ENCODE assay signal across 8 cellular contexts in genomic region chr4:44725861-44726820, GRCh38. TPM values are rescaled to one million over a fixed set of nuclear protein-coding genes. Genes with fewer than 3 reads are reported as not detected.
DNase-seq lines count a peak whose midpoint lies in the region; ATAC-seq and TF ChIP-seq lines count a peak whose summit lies in the region.

TSS of gene GNPDA2 (minus strand) at chr4:44726556. CDS start at chr4:44722207, 4,349 bp downstream.

- ATAC-seq in GM19395 (IDR thresholded peaks at IDR 0.05; ENCODE audit: unreplicated experiment) (peak; percentile 90), HG03565 (IDR thresholded peaks at IDR 0.05; ENCODE audit: unreplicated experiment) (peak; percentile 89), lower lobe of right lung (peak; percentile 97 to 99)
- peak; percentile 92 for ATAC-seq in activated CD8-positive, alpha-beta T cell treated with anti-CD3 and anti-CD28 coated beads for 36 hours

- peak; percentile 78 for DNase-seq in CD14-positive monocyte (ENCODE audit: low spot score)
- peak; percentile 53 for DNase-seq in NCI-H748 treated with DMSO at 0.1 percent for 48 hours (lab: John Stamatoyannopoulos, UW)
- peak; percentile 87 for DNase-seq in activated CD8-positive, alpha-beta T cell treated with anti-CD3 and anti-CD28 coated beads for 36 hours
- DNase-seq in lower lobe of right lung: peak; percentile 94
- peak; percentile 61 to 80 (median 64) for DNase-seq in stimulated activated CD4-positive, alpha-beta T cell treated with anti-CD3 and anti-CD28 coated beads, TNF-alpha, amount 100 ng/mL, for 24 hours (ENCODE audit: low read depth in 3 of 3)

- H3K27me3 Mint-ChIP-seq in CD14-positive monocyte (ENCODE audit: low read depth in 3 of 3): peaks cover 3 to 15% (median 7%) of the 10 kb centered on the region in 3 donors
- H3K27me3 Mint-ChIP-seq in activated CD8-positive, alpha-beta T cell treated with anti-CD3 and anti-CD28 coated beads for 36 hours: no peaks in the 10 kb centered on the region

- H3K36me3 ChIP-seq in ectodermal cell (ENCODE audit: control insufficient read depth, insufficient read depth, low read length): no peaks in the 10 kb centered on the region
- H3K36me3 ChIP-seq in lower lobe of right lung: no peaks in the 10 kb centered on the region

- intact Hi-C loops in CD14-positive monocyte (cut with micrococcal nuclease) (no loop called here), lower lobe of right lung (cut with DNase I) (no loop called here)
- intact Hi-C loops in activated CD8-positive, alpha-beta T cell treated with anti-CD3 and anti-CD28 coated beads for 36 hours (cut with micrococcal nuclease): loop anchor here (5.0 kb wide), 1 partner anchor 49 kb away; the partner anchor contains the start of gene GUF1

- H3K36me3 Mint-ChIP-seq in CD14-positive monocyte: no peaks in the 10 kb centered on the region
- peaks cover 3% of the 10 kb centered on the region for H3K36me3 Mint-ChIP-seq in activated CD8-positive, alpha-beta T cell treated with anti-CD3 and anti-CD28 coated beads for 36 hours (ENCODE audit: low read depth)

- H3K4me1 Mint-ChIP-seq in CD14-positive monocyte: peaks cover 22% of the 10 kb centered on the region
- peaks cover 33% of the 10 kb centered on the region for H3K4me1 Mint-ChIP-seq in activated CD8-positive, alpha-beta T cell treated with anti-CD3 and anti-CD28 coated beads for 36 hours (ENCODE audit: low read depth)

- H3K27ac Mint-ChIP-seq in CD14-positive monocyte: peak within 1 kb of the TSS; percentile 3 to 91 (median 78)
- peak within 1 kb of the TSS; percentile 92 for H3K27ac Mint-ChIP-seq in activated CD8-positive, alpha-beta T cell treated with anti-CD3 and anti-CD28 coated beads for 36 hours

- H3K4me1 ChIP-seq in ectodermal cell (ENCODE audit: control insufficient read depth, insufficient read depth, low read length) (no peaks in the 10 kb centered on the region), lower lobe of right lung (peaks cover 24% of the 10 kb centered on the region)

- CTCF ChIA-PET in activated CD8-positive, alpha-beta T cell treated with anti-CD3 and anti-CD28 coated beads for 36 hours (lab: Charles Lee): interaction anchor here (0.7 to 1.3 kb wide), 3 partner anchors 10 to 34 kb away, joined by 3 read pairs; no protein-coding TSS in a partner anchor

- POLR2A ChIA-PET in activated CD8-positive, alpha-beta T cell treated with anti-CD3 and anti-CD28 coated beads for 36 hours (lab: Charles Lee): interaction anchor here (0.9 to 2.6 kb wide), 4 partner anchors 10 to 48 kb away, joined by 3 to 15 read pairs (median 3); partner anchors contain the start of gene GUF1

- peak within 1 kb of the TSS; percentile 64 for H3K4me3 ChIP-seq in ectodermal cell (ENCODE audit: insufficient read depth, low read depth, low read length)
- peak within 1 kb of the TSS; percentile 84 for H3K4me3 ChIP-seq in lower lobe of right lung

- no peak for TF ChIP-seq CTCF in CD14-positive monocyte (IDR thresholded peaks at IDR 0.05)
- no peak for TF ChIP-seq CTCF in activated CD8-positive, alpha-beta T cell treated with anti-CD3 and anti-CD28 coated beads for 36 hours (IDR thresholded peaks at IDR 0.05)
- peak; percentile 23 for TF ChIP-seq CTCF in lower lobe of right lung (IDR thresholded peaks at IDR 0.05)

- peaks cover 0 to 2% (median 0%) of the 10 kb centered on the region in 7 donors for H3K9me3 Mint-ChIP-seq in CD14-positive monocyte
- H3K9me3 Mint-ChIP-seq in activated CD8-positive, alpha-beta T cell treated with anti-CD3 and anti-CD28 coated beads for 36 hours: no peaks in the 10 kb centered on the region

- H3K27ac ChIP-seq in ectodermal cell (ENCODE audit: insufficient read depth, low read depth, low read length, poor library complexity, severe bottlenecking): peak within 1 kb of the TSS; percentile 61
- H3K27ac ChIP-seq in lower lobe of right lung: peak within 1 kb of the TSS; percentile 85

- WGBS in ectodermal cell, 2 experiments: 1% methylated on average over 68 to 69 of the region's 69 CpGs

- peak within 1 kb of the TSS; percentile 98 to 99 for H3K4me3 Mint-ChIP-seq in CD14-positive monocyte
- H3K4me3 Mint-ChIP-seq in activated CD8-positive, alpha-beta T cell treated with anti-CD3 and anti-CD28 coated beads for 36 hours: peak within 1 kb of the TSS; percentile 91

- H3K27me3 ChIP-seq in ectodermal cell (ENCODE audit: control insufficient read depth, insufficient read depth, low read length, poor library complexity, severe bottlenecking) (peaks cover 11% of the 10 kb centered on the region), lower lobe of right lung (ENCODE audit: low read depth) (no peaks in the 10 kb centered on the region)

- H3K9me3 ChIP-seq in ectodermal cell (ENCODE audit: control insufficient read depth, low read length): no peaks in the 10 kb centered on the region
- no peaks in the 10 kb centered on the region for H3K9me3 ChIP-seq in lower lobe of right lung

RNA-seq across cellular contexts. Expression of gene GNPDA2, which starts in this region (rescaled TPM):
- 1 to 10 TPM; 3.6 to 5.7 TPM for polyA plus RNA-seq in CD14-positive monocyte
- total RNA-seq in activated CD8-positive, alpha-beta T cell treated with anti-CD3 and anti-CD28 coated beads for 36 hours: 10 to 100 TPM; 13.1 to 14.6 TPM
- polyA plus RNA-seq in ectodermal cell (2013, experiment 1 of 4): 14.9 TPM
- 10.6 TPM for polyA plus RNA-seq in ectodermal cell (2013, experiment 2 of 4)
- polyA plus RNA-seq in ectodermal cell (2013, experiment 3 of 4): 10.8 TPM
- 12.4 TPM for polyA plus RNA-seq in ectodermal cell (2013, experiment 4 of 4)
- total RNA-seq in lower lobe of right lung: 12.7 TPM

Comparison
In these comparisons a context has a peak if more than half of its experiments do, and no peak if none do; other contexts are left out.
1. Peak in every context shown above with its lines: DNase-seq, ATAC-seq, H3K4me3 ChIP-seq and H3K27ac ChIP-seq.